Comparison of ENCODE assay signal across 29 cellular contexts in the genomic region with DNA sequence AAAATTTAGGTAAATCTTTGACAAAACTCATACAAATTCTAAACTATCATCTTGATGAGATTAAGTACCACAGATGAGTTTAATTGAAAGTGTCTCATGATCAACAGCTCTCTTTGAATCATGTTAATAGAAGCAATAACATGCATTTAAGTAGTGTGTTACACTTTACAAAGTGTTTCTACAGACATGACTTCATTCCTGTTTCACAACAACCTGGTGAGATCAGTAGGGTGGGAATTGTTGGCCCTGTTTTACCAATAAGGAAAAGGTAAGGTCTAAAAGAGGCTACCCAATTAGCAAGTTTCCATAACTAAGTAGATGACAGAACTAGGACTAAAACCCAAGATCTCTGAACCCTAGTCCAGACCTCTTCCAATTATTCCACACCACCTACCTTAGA. TPM values are rescaled to one million over a fixed set of nuclear protein-coding genes. Genes with fewer than 3 reads are reported as not detected.
"Had no signal": no experiment of that assay in that cellular context is flagged by ENCODE, and none has a peak within 500 bp of the region (broad histone marks: within the 10 kb centered on the region; RNA-seq: fewer than 3 reads in every experiment).

No MANE protein-coding gene starts in this region.

- DNase-seq: activated B cell treated with CpG ODN at 0.5 μM for 24 hours; activated CD4-positive, alpha-beta T cell treated with anti-CD3 and anti-CD28 coated beads for 48 hours; activated CD4-positive, alpha-beta T cell treated with anti-CD3 and anti-CD28 coated beads, Interleukin-2, amount 50 U/mL, for 1 hour; activated CD4-positive, alpha-beta T cell treated with anti-CD3 and anti-CD28 coated beads, Interleukin-2, amount 50 U/mL, for 48 hours; activated CD8-positive, alpha-beta memory T cell treated with anti-CD3 and anti-CD28 coated beads for 24 hours; activated CD8-positive, alpha-beta T cell treated with anti-CD3 and anti-CD28 coated beads for 36 hours; activated effector memory CD4-positive, alpha-beta T cell treated with Interleukin-2 at 50 U/mL for 16 hours; activated gamma-delta T cell treated with Interleukin-2 at 50 U/mL for 16 hours; activated naive CD4-positive, alpha-beta T cell treated with anti-CD3 and anti-CD28 coated beads, Interleukin-2, amount 50 U/mL, for 16 hours; activated naive CD4-positive, alpha-beta T cell treated with Interleukin-2 at 50 U/mL for 16 hours; activated T-cell treated with anti-CD3 and anti-CD28 coated beads, Interleukin-2, amount 50 U/mL, for 4 hours; amniotic stem cell; anterior cingulate cortex; brain microvascular endothelial cell; caudate nucleus; cortex of kidney; dermis blood vessel endothelial cell; effector CD4-positive, alpha-beta T cell; foreskin melanocyte; T-helper 1 cell; T-helper 17 cell; T1000; WERI-Rb-1 had no signal

- H3K27ac Mint-ChIP-seq: activated B cell treated with CpG ODN at 0.5 μM for 24 hours; activated CD8-positive, alpha-beta T cell treated with anti-CD3 and anti-CD28 coated beads for 36 hours; activated naive CD8-positive, alpha-beta T cell; activated T-helper 17 cell treated with anti-CD3 and anti-CD28 coated beads, Interleukin-2, amount 50 U/mL, for 72 hours; T-helper 17 cell; T-helper 2 cell treated with Interferon-gamma antibody and Interleukin-4, amounts not matched to agents 5 μg/mL and 100 μg/mL, for 36 hours had no signal

- H3K9me3 ChIP-seq: esophagus muscularis mucosa, gastroesophageal sphincter had no signal

- H3K27me3 ChIP-seq: brain microvascular endothelial cell, esophagus muscularis mucosa, gastroesophageal sphincter had no signal

- ATAC-seq: activated CD4-positive, CD25-positive, alpha-beta regulatory T cell treated with anti-CD3 and anti-CD28 coated beads, Interleukin-2, amount 50 U/mL, for 24 hours; activated CD8-positive, alpha-beta T cell treated with anti-CD3 and anti-CD28 coated beads for 36 hours; activated T-cell treated with anti-CD3 and anti-CD28 coated beads, Interleukin-2, amount 50 U/mL, for 4 hours; activated T-helper 17 cell treated with anti-CD3 and anti-CD28 coated beads, Interleukin-2, amount 50 U/mL, for 72 hours; gastroesophageal sphincter; T-helper 17 cell had no signal

- H3K27ac ChIP-seq: brain microvascular endothelial cell, esophagus muscularis mucosa, gastroesophageal sphincter, WERI-Rb-1 had no signal

- H3K36me3 Mint-ChIP-seq: activated naive CD8-positive, alpha-beta T cell had no signal

- H3K36me3 ChIP-seq: brain microvascular endothelial cell, esophagus muscularis mucosa, gastroesophageal sphincter, WERI-Rb-1 had no signal

- H3K9me3 Mint-ChIP-seq: activated B cell treated with CpG ODN at 0.5 μM for 24 hours; activated CD8-positive, alpha-beta T cell treated with anti-CD3 and anti-CD28 coated beads for 36 hours; activated T-cell treated with anti-CD3 and anti-CD28 coated beads, Interleukin-2, amount 50 U/mL, for 4 hours; activated T-helper 17 cell treated with anti-CD3 and anti-CD28 coated beads, Interleukin-2, amount 50 U/mL, for 72 hours; T-helper 2 cell treated with Interferon-gamma antibody and Interleukin-4, amounts not matched to agents 5 μg/mL and 100 μg/mL, for 36 hours had no signal

- H3K4me3 Mint-ChIP-seq: activated B cell treated with CpG ODN at 0.5 μM for 24 hours; activated CD8-positive, alpha-beta T cell treated with anti-CD3 and anti-CD28 coated beads for 36 hours; activated naive CD8-positive, alpha-beta T cell; activated T-cell treated with anti-CD3 and anti-CD28 coated beads, Interleukin-2, amount 50 U/mL, for 4 hours; activated T-helper 17 cell treated with anti-CD3 and anti-CD28 coated beads, Interleukin-2, amount 50 U/mL, for 72 hours; T-helper 17 cell; T-helper 2 cell treated with Interferon-gamma antibody and Interleukin-4, amounts not matched to agents 5 μg/mL and 100 μg/mL, for 36 hours had no signal

- H3K4me3 ChIP-seq: esophagus muscularis mucosa, gastroesophageal sphincter had no signal

- H3K4me1 Mint-ChIP-seq: activated B cell treated with CpG ODN at 0.5 μM for 24 hours; activated T-helper 17 cell treated with anti-CD3 and anti-CD28 coated beads, Interleukin-2, amount 50 U/mL, for 72 hours; T-helper 17 cell had no signal

RNA-seq across cellular contexts. Expression of gene PRSS23, which starts 12.7 kb away (rescaled TPM):
- total RNA-seq: activated B cell treated with CpG ODN at 0.5 μM for 24 hours, T-helper 17 cell had no signal
